In the genomic region with DNA sequence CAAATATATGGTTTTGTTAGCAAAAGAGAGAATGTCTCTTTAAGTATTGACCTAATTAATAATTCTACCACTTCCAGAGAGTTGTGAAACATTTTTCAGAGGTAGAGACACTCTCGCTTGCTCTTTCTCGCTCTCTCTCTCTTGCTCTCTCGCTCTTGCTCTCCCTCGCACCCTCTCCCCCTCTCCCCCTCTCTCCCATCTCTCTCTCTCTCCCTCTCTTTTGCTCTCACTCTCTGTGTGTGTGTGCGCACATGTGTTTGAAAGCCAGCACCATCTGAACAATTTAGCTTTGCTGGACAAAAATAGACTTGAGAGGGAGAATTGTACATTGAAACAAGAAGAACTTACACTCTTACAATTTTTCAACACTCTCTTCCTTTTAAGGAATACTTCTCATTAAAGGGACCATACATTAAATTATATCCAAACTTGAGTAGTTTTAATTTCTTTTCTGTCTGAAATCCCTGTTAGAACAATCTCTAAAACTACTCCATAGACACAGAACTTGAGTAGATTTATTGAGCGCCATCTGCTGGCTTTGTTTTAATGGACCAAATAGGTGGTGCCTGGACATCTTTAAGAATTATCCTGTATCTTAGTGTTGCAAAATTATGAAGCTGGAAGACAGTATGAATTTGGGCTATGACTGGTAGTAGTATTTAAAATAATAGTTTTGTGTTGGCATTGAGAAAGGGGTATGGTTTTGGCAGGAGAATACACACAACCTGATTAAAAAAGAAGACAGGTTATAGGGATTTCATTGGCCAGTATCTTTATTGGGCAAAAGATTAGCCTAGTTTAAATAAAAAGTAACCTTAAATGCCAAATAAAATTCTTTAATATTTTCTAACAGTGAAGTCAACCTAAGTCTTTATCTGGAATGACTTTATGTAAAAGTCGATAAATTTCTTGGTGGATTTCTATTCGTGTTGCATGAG, we compare ENCODE assay signal across 9 cellular contexts.
DNase-seq lines count a peak whose midpoint lies in the region; ATAC-seq and TF ChIP-seq lines count a peak whose summit lies in the region.
"Had no signal": no experiment of that assay in that cellular context is flagged by ENCODE, and none has a peak within 500 bp of the region (broad histone marks: within the 10 kb centered on the region; RNA-seq: fewer than 3 reads in every experiment).

No MANE protein-coding gene starts in this region.

- ATAC-seq in central memory CD8-positive, alpha-beta T cell (replicated peaks; ENCODE audit: extremely low read depth, poor library complexity, severe bottlenecking) = peak; percentile 54
- peak; percentile 54 for ATAC-seq in stimulated activated memory B cell treated with anti-CD40 and anti-IgM and Interleukin-4, amounts not matched to agents 10 μg/mL and 1 μg/mL and 100 μg/mL, for 72 hours
- ATAC-seq in HG03095 (IDR thresholded peaks at IDR 0.05; ENCODE audit: unreplicated experiment) (no peak), GM19324 (IDR thresholded peaks at IDR 0.05; ENCODE audit: low FRiP score, unreplicated experiment) (no peak)

- peak; percentile 50 for TF ChIP-seq CTCF in liver (IDR thresholded peaks at IDR 0.05; ENCODE audit: low read depth, low read length, missing input control)

- H3K4me1 ChIP-seq in liver (ENCODE audit: control insufficient read depth in 4 of 4, insufficient read depth in 4 of 4, low read length in 3 of 4) = peaks cover 0 to 8% (median 0%) of the 10 kb centered on the region in 4 donors

- H3K36me3 ChIP-seq in liver (ENCODE audit: control insufficient read depth in 4 of 4, insufficient read depth in 3 of 4, low read depth in 1 of 4, low read length in 3 of 4) = no peaks in the 10 kb centered on the region

- H3K27me3 Mint-ChIP-seq in central memory CD8-positive, alpha-beta T cell = no peaks in the 10 kb centered on the region
- no peaks in the 10 kb centered on the region for H3K27me3 Mint-ChIP-seq in stimulated activated memory B cell treated with anti-CD40 and anti-IgM and Interleukin-4, amounts not matched to agents 10 μg/mL and 1 μg/mL and 100 μg/mL, for 72 hours
- H3K27me3 Mint-ChIP-seq: activated naive CD8-positive, alpha-beta T cell treated with anti-CD3 and anti-CD28 coated beads, Interleukin-2, amount 10 ng/mL, durations not matched to agents 7 days and 5 days had no signal

- H3K27ac ChIP-seq in liver (ENCODE audit: low read depth in 1 of 2, low read length in 2 of 2) = peak overlapping the region in 1 of 2 donors; percentile 14

- no peak overlapping the region for H3K9ac ChIP-seq in liver (ENCODE audit: low read depth in 1 of 2, low read length in 2 of 2)

- no peaks in the 10 kb centered on the region for H3K9me3 ChIP-seq in liver (ENCODE audit: control insufficient read depth in 4 of 4, low read length in 3 of 4)

- no peak overlapping the region for H3K4me3 Mint-ChIP-seq in central memory CD8-positive, alpha-beta T cell
- H3K4me3 Mint-ChIP-seq in stimulated activated memory B cell treated with anti-CD40 and anti-IgM and Interleukin-4, amounts not matched to agents 10 μg/mL and 1 μg/mL and 100 μg/mL, for 72 hours = no peak overlapping the region
- H3K4me3 Mint-ChIP-seq: activated naive CD8-positive, alpha-beta T cell treated with anti-CD3 and anti-CD28 coated beads, Interleukin-2, amount 10 ng/mL, durations not matched to agents 7 days and 5 days had no signal

- no peaks in the 10 kb centered on the region for H3K9me3 Mint-ChIP-seq in central memory CD8-positive, alpha-beta T cell
- H3K9me3 Mint-ChIP-seq in stimulated activated memory B cell treated with anti-CD40 and anti-IgM and Interleukin-4, amounts not matched to agents 10 μg/mL and 1 μg/mL and 100 μg/mL, for 72 hours = no peaks in the 10 kb centered on the region
- H3K9me3 Mint-ChIP-seq: activated naive CD8-positive, alpha-beta T cell treated with anti-CD3 and anti-CD28 coated beads, Interleukin-2, amount 10 ng/mL, durations not matched to agents 7 days and 5 days had no signal

- 59% methylated on average over 8 of the region's 8 CpGs for WGBS in liver

- H3K36me3 Mint-ChIP-seq in central memory CD8-positive, alpha-beta T cell (ENCODE audit: insufficient read depth) = peaks cover 2% of the 10 kb centered on the region
- H3K36me3 Mint-ChIP-seq in stimulated activated memory B cell treated with anti-CD40 and anti-IgM and Interleukin-4, amounts not matched to agents 10 μg/mL and 1 μg/mL and 100 μg/mL, for 72 hours = peaks cover 6% of the 10 kb centered on the region
- H3K36me3 Mint-ChIP-seq: activated naive CD8-positive, alpha-beta T cell treated with anti-CD3 and anti-CD28 coated beads, Interleukin-2, amount 10 ng/mL, durations not matched to agents 7 days and 5 days had no signal

- peak overlapping the region; percentile 56 for H3K27ac Mint-ChIP-seq in central memory CD8-positive, alpha-beta T cell (ENCODE audit: low read depth)
- peak overlapping the region; percentile 66 for H3K27ac Mint-ChIP-seq in stimulated activated memory B cell treated with anti-CD40 and anti-IgM and Interleukin-4, amounts not matched to agents 10 μg/mL and 1 μg/mL and 100 μg/mL, for 72 hours
- H3K27ac Mint-ChIP-seq: activated naive CD8-positive, alpha-beta T cell treated with anti-CD3 and anti-CD28 coated beads, Interleukin-2, amount 10 ng/mL, durations not matched to agents 7 days and 5 days had no signal

- no peak overlapping the region for H3K4me3 ChIP-seq in liver (ENCODE audit: low read depth in 1 of 3, low read length in 3 of 3)

- H3K27me3 ChIP-seq in liver (ENCODE audit: control insufficient read depth in 4 of 4, insufficient read depth in 4 of 4, low read length in 3 of 4) = no peaks in the 10 kb centered on the region

- in situ Hi-C loops in KBM-7 (cut with MboI; ENCODE audit: low pct_unique_long_range_greater_than_20kb, low sequenced_read_pairs) = no loop called here

- DNase-seq in Daoy (ENCODE audit: low read depth) (peak; percentile 11), KBM-7 (peak; percentile 72), SKM-1 treated with dmso at 0.1 percent for 144 hours (lab: John Stamatoyannopoulos, UW; ENCODE audit: unreplicated experiment) (peak; percentile 41)
- DNase-seq in central memory CD8-positive, alpha-beta T cell (ENCODE audit: low spot score in 2 of 2) = no peak
- DNase-seq: activated naive CD8-positive, alpha-beta T cell treated with anti-CD3 and anti-CD28 coated beads, Interleukin-2, amount 10 ng/mL, durations not matched to agents 7 days and 5 days had no signal

- H3K4me1 Mint-ChIP-seq in central memory CD8-positive, alpha-beta T cell = peaks cover 46% of the 10 kb centered on the region
- peaks cover 51% of the 10 kb centered on the region for H3K4me1 Mint-ChIP-seq in stimulated activated memory B cell treated with anti-CD40 and anti-IgM and Interleukin-4, amounts not matched to agents 10 μg/mL and 1 μg/mL and 100 μg/mL, for 72 hours

- peak; percentile 75 to 79 for TF ChIP-seq RAD21 in liver (IDR thresholded peaks at IDR 0.05)

TF ChIP-seq in liver, 16 proteins besides CTCF, POLR2A, EP300 and RAD21:
- TF ChIP-seq GABPA (IDR thresholded peaks at IDR 0.05 in 1 of 2, conservative IDR thresholded peaks at IDR 0.05 in 1 of 2) (no peak), HNF4G (IDR thresholded peaks at IDR 0.05) (no peak), TAF1 (conservative IDR thresholded peaks at IDR 0.05) (no peak), YY1 (IDR thresholded peaks at IDR 0.05) (peak; percentile 19), EGR1 (IDR thresholded peaks at IDR 0.05; ENCODE audit: low read depth in 2 of 2) (no peak)
- TF ChIP-seq, protein P1, sequence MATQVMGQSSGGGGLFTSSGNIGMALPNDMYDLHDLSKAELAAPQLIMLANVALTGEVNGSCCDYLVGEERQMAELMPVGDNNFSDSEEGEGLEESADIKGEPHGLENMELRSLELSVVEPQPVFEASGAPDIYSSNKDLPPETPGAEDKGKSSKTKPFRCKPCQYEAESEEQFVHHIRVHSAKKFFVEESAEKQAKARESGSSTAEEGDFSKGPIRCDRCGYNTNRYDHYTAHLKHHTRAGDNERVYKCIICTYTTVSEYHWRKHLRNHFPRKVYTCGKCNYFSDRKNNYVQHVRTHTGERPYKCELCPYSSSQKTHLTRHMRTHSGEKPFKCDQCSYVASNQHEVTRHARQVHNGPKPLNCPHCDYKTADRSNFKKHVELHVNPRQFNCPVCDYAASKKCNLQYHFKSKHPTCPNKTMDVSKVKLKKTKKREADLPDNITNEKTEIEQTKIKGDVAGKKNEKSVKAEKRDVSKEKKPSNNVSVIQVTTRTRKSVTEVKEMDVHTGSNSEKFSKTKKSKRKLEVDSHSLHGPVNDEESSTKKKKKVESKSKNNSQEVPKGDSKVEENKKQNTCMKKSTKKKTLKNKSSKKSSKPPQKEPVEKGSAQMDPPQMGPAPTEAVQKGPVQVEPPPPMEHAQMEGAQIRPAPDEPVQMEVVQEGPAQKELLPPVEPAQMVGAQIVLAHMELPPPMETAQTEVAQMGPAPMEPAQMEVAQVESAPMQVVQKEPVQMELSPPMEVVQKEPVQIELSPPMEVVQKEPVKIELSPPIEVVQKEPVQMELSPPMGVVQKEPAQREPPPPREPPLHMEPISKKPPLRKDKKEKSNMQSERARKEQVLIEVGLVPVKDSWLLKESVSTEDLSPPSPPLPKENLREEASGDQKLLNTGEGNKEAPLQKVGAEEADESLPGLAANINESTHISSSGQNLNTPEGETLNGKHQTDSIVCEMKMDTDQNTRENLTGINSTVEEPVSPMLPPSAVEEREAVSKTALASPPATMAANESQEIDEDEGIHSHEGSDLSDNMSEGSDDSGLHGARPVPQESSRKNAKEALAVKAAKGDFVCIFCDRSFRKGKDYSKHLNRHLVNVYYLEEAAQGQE (IDR thresholded peaks at IDR 0.05) = no peak

Comparison
In these comparisons a context has a peak if more than half of its experiments do, and no peak if none do; other contexts are left out.
1. DNase-seq: peak in Daoy (single experiment), KBM-7 (single experiment) and SKM-1 treated with dmso at 0.1 percent for 144 hours (single experiment); none in central memory CD8-positive, alpha-beta T cell (0 of 2).
2. ATAC-seq: peak in central memory CD8-positive, alpha-beta T cell (single experiment) and stimulated activated memory B cell treated with anti-CD40 and anti-IgM and Interleukin-4, amounts not matched to agents 10 μg/mL and 1 μg/mL and 100 μg/mL, for 72 hours (single experiment); none in HG03095 (single experiment) and GM19324 (single experiment).